Comparison of ENCODE assay signal across 8 cellular contexts in the genomic region with DNA sequence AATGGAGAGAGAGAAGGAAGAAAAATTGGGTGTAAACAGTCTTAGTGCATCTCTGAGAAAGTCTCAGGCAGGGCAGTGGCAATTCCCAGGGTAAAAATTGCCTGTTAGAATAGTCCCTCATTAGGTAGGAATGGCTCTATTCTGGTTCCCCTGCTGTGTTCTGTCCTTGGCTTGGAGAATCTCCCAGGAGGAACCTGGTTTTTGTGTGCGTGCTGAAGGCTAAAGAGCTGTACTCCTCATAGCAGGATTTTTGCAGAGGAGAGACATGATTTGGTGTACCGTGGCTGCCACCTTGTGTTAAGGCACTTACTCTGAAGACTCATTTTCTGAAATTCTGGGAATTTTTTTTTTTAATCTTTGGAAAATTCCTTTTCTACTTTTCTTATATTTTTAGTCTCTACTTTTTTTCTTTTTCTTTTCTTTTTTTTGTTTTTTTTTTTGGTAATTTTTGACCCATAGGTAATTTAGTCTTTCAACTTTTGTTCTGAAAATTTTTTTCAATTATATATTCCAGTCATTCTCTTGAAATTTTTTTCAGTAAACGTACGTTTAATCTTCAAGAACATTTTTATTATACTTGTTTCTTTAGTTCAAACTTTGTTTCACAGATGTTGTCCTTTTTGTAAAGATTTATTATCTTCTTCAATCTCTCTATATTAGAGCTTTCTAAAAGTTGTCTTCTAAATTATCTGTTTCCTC.
DNase-seq lines count a peak whose midpoint lies in the region; ATAC-seq, FAIRE-seq and TF ChIP-seq lines count a peak whose summit lies in the region.

No MANE protein-coding gene starts in this region.

- H3K4me2 ChIP-seq in parathyroid adenoma (ENCODE audit: low read length): no peak overlapping the region

- H3K79me2 ChIP-seq in parathyroid adenoma: peaks cover 4% of the 10 kb centered on the region

- no peak overlapping the region for H3K4me3 Mint-ChIP-seq in activated CD4-positive, alpha-beta T cell treated with anti-CD3 and anti-CD28 coated beads, Interleukin-2, amount 10 ng/mL, durations not matched to agents 24 days and 14 days

- H3K27ac ChIP-seq in foreskin keratinocyte: no peak overlapping the region
- H3K27ac ChIP-seq in parathyroid adenoma: no peak overlapping the region

- H3K36me3 Mint-ChIP-seq in activated CD4-positive, alpha-beta T cell treated with anti-CD3 and anti-CD28 coated beads, Interleukin-2, amount 10 ng/mL, durations not matched to agents 24 days and 14 days (ENCODE audit: low read depth): peaks cover 29% of the 10 kb centered on the region

- peaks cover 2% of the 10 kb centered on the region for H3K4me1 Mint-ChIP-seq in activated CD4-positive, alpha-beta T cell treated with anti-CD3 and anti-CD28 coated beads, Interleukin-2, amount 10 ng/mL, durations not matched to agents 24 days and 14 days

- DNase-seq in AG10803 (ENCODE audit: low read depth): peak; percentile 81
- peak; percentile 21 for DNase-seq in GM12891 (ENCODE audit: insufficient read length, low spot score)
- DNase-seq in NCI-H1694 treated with DMSO at 0.1 percent for 48 hours (lab: John Stamatoyannopoulos, UW): peak; percentile 51
- DNase-seq in activated CD4-positive, alpha-beta T cell treated with anti-CD3 and anti-CD28 coated beads, Interleukin-2, amount 10 ng/mL, durations not matched to agents 24 days and 14 days: peak; percentile 80
- peak; percentile 10 to 27 for DNase-seq in foreskin keratinocyte

- no peak overlapping the region for H3K4me3 ChIP-seq in AG10803 (ENCODE audit: low read length)
- no peak overlapping the region for H3K4me3 ChIP-seq in parathyroid adenoma (ENCODE audit: low read depth, low read length)

- TF ChIP-seq CTCF in AG10803 (conservative IDR thresholded peaks at IDR 0.05; ENCODE audit: low read length): peak; percentile 80
- TF ChIP-seq CTCF in foreskin keratinocyte (conservative IDR thresholded peaks at IDR 0.05): peak; percentile 77
- TF ChIP-seq CTCF in parathyroid adenoma (IDR thresholded peaks at IDR 0.05): peak; percentile 46

- intact Hi-C loops in activated CD4-positive, alpha-beta T cell treated with anti-CD3 and anti-CD28 coated beads, Interleukin-2, amount 10 ng/mL, durations not matched to agents 24 days and 14 days (cut with micrococcal nuclease): loop anchor here (1.0 to 5.0 kb wide), 3 partner anchors 139 to 261 kb away; partner anchors contain the start of gene PNN

- ATAC-seq in foreskin keratinocyte (peak; percentile 67), HG03159 (IDR thresholded peaks at IDR 0.05; ENCODE audit: unreplicated experiment) (no peak), GM18909 (IDR thresholded peaks at IDR 0.05; ENCODE audit: poor library complexity, unreplicated experiment) (no peak)

- H3K9ac ChIP-seq in parathyroid adenoma: no peak overlapping the region

- H2AFZ ChIP-seq in parathyroid adenoma: no peak overlapping the region

- FAIRE-seq in GM12891 (lab: Jason Lieb, UNC): no peak

- TF ChIP-seq POLR2A in GM12891 (IDR thresholded peaks at IDR 0.05; ENCODE audit: low read depth, low read length): no peak

- peaks cover 11% of the 10 kb centered on the region for H3K9me3 Mint-ChIP-seq in activated CD4-positive, alpha-beta T cell treated with anti-CD3 and anti-CD28 coated beads, Interleukin-2, amount 10 ng/mL, durations not matched to agents 24 days and 14 days

- H3K36me3 ChIP-seq in parathyroid adenoma (ENCODE audit: control insufficient read depth, insufficient read depth, low read length): no peaks in the 10 kb centered on the region

- no peaks in the 10 kb centered on the region for H3K9me3 ChIP-seq in parathyroid adenoma (ENCODE audit: control insufficient read depth, low read length)

- H3K27me3 ChIP-seq in foreskin keratinocyte (no peaks in the 10 kb centered on the region), parathyroid adenoma (ENCODE audit: control insufficient read depth, insufficient read depth, low read length) (no peaks in the 10 kb centered on the region)

- H3K4me1 ChIP-seq in foreskin keratinocyte: no peaks in the 10 kb centered on the region
- H3K4me1 ChIP-seq in parathyroid adenoma: peaks cover 2% of the 10 kb centered on the region

- no peaks in the 10 kb centered on the region for H3K27me3 Mint-ChIP-seq in activated CD4-positive, alpha-beta T cell treated with anti-CD3 and anti-CD28 coated beads, Interleukin-2, amount 10 ng/mL, durations not matched to agents 24 days and 14 days

- H3K27ac Mint-ChIP-seq in activated CD4-positive, alpha-beta T cell treated with anti-CD3 and anti-CD28 coated beads, Interleukin-2, amount 10 ng/mL, durations not matched to agents 24 days and 14 days: no peak overlapping the region

TF ChIP-seq in GM12891, 5 proteins besides CTCF, POLR2A, EP300 and RAD21:
- TF ChIP-seq POLR2AphosphoS5 (IDR thresholded peaks at IDR 0.05; ENCODE audit: low read depth, low read length) (no peak), POU2F2 (IDR thresholded peaks at IDR 0.05; ENCODE audit: low read depth, low read length) (no peak), SPI1 (IDR thresholded peaks at IDR 0.05; ENCODE audit: low read depth, low read length) (no peak), PAX5 (IDR thresholded peaks at IDR 0.05; ENCODE audit: insufficient read depth, low read length, severe bottlenecking) (no peak), TAF1 (IDR thresholded peaks at IDR 0.05; ENCODE audit: low read depth, low read length) (no peak)

Comparison
In these comparisons a context has a peak if more than half of its experiments do, and no peak if none do; other contexts are left out.
1. DNase-seq: peak in every context shown above with its lines; median percentile 81 in AG10803; 80 in activated CD4-positive, alpha-beta T cell treated with anti-CD3 and anti-CD28 coated beads, Interleukin-2, amount 10 ng/mL, durations not matched to agents 24 days and 14 days; 51 in NCI-H1694 treated with DMSO at 0.1 percent for 48 hours; 21 in GM12891; 18 in foreskin keratinocyte.